ENCODE assay signal across 14 cellular contexts in genomic region chr11:123409886-123410549, GRCh38. TPM values are rescaled to one million over a fixed set of nuclear protein-coding genes. Genes with fewer than 3 reads are reported as not detected.
DNase-seq lines count a peak whose midpoint lies in the region; ATAC-seq, FAIRE-seq and TF ChIP-seq lines count a peak whose summit lies in the region.
"Had no signal": no experiment of that assay in that cellular context is flagged by ENCODE, and none has a peak within 500 bp of the region (broad histone marks: within the 10 kb centered on the region; RNA-seq: fewer than 3 reads in every experiment).

No MANE protein-coding gene starts in this region.

- POLR2A ChIA-PET in GM12878 (lab: Charles Lee), result interaction anchor here (0.6 to 1.7 kb wide), 2 partner anchors 24 to 41 kb away, joined by 3 to 5 read pairs; no protein-coding TSS in a partner anchor

- no peaks in the 10 kb centered on the region for H4K20me1 ChIP-seq in GM12878 (ENCODE audit: control insufficient read depth, insufficient read depth)

- peak overlapping the region; percentile 3 to 81 (median 21) for H3K27ac Mint-ChIP-seq in CD14-positive monocyte
- H3K27ac Mint-ChIP-seq: B cell had no signal

- in situ Hi-C loops in GM12878 (cut with MboI), result loop anchor here (5.0 kb wide), 2 partner anchors 67 to 108 kb away; no protein-coding TSS in a partner anchor

- RAD21 ChIA-PET in GM12878 (lab: Charles Lee; ENCODE audit: unreplicated experiment), result interaction anchor here (1.2 to 6.7 kb wide), 7 partner anchors 15 to 107 kb away, joined by 3 to 212 read pairs (median 60); no protein-coding TSS in a partner anchor

- H3K4me3 ChIP-seq in BE2C (ENCODE audit: low read depth, low read length) (no peak overlapping the region), GM12878 (no peak overlapping the region)

- H3K36me3 ChIP-seq in BE2C, result no peaks in the 10 kb centered on the region
- no peaks in the 10 kb centered on the region for H3K36me3 ChIP-seq in GM12878 (ENCODE audit: control insufficient read depth in 2 of 2, insufficient read depth in 2 of 2, low read length in 1 of 2)

- H3K4me2 ChIP-seq in GM12878 (ENCODE audit: control insufficient read depth, insufficient read depth), result peak overlapping the region; percentile 27

- FAIRE-seq in GM12878 (lab: Jason Lieb, UNC) (no peak), D721Med (lab: Jason Lieb, UNC) (no peak)
- FAIRE-seq: H54 had no signal

- ATAC-seq in GM12878, result no peak

- SMC1A ChIA-PET in GM12878 (lab: Charles Lee; ENCODE audit: uncharacterized antibody, unreplicated experiment), result interaction anchor here (0.7 to 8.1 kb wide), 16 partner anchors 12 to 167 kb away, joined by 3 to 244 read pairs (median 6); partner anchors contain the start of gene GRAMD1B

- peak overlapping the region; percentile 13; the same call in 1 of the 2 replicates for H3K27ac ChIP-seq in GM12878 (ENCODE audit: control insufficient read depth, insufficient read depth)

- TF ChIP-seq CTCF in BE2C (IDR thresholded peaks at IDR 0.05; ENCODE audit: low read depth, low read length) (no peak), CD14-positive monocyte (IDR thresholded peaks at IDR 0.05) (no peak), GM12878 (IDR thresholded peaks at IDR 0.05 in 2 of 3, conservative IDR thresholded peaks at IDR 0.05 in 1 of 3; ENCODE audit: control insufficient read depth in 2 of 3, extremely low read depth in 1 of 3, insufficient read depth in 1 of 3, low read depth in 3 of 3, low read length in 3 of 3) (no peak), D721Med (IDR thresholded peaks at IDR 0.05; ENCODE audit: insufficient read depth, missing control alignments) (no peak)

- no peak for TF ChIP-seq RAD21 in GM12878 (IDR thresholded peaks at IDR 0.05; ENCODE audit: insufficient read depth, low read depth, low read length)

- H3K4me1 ChIP-seq in BE2C (peaks cover 17% of the 10 kb centered on the region), GM12878 (ENCODE audit: control insufficient read depth, insufficient read depth, low read length) (peaks cover 53% of the 10 kb centered on the region)

- peaks cover 5% of the 10 kb centered on the region for H3K79me2 ChIP-seq in GM12878 (ENCODE audit: control insufficient read depth, insufficient read depth, low read length)

- H3K36me3 Mint-ChIP-seq in CD14-positive monocyte, result no peaks in the 10 kb centered on the region

- peak overlapping the region in 1 of 2 donors; percentile 19 for H3K4me3 Mint-ChIP-seq in CD14-positive monocyte
- H3K4me3 Mint-ChIP-seq: B cell had no signal

- H3K9me3 ChIP-seq in BE2C (no peaks in the 10 kb centered on the region), GM12878 (replicated peaks; ENCODE audit: control insufficient read depth, insufficient read depth, low read length) (no peaks in the 10 kb centered on the region)

- WGBS in GM12878 (ENCODE audit: insufficient coverage, insufficient replicate concordance, low lambda C conversion rate, missing lambda C conversion rate), result 80% methylated on average over 8 of the region's 8 CpGs

- no peaks in the 10 kb centered on the region for H3K9me3 Mint-ChIP-seq in CD14-positive monocyte

- peak; percentile 39 for DNase-seq in BE2C
- DNase-seq in CD14-positive monocyte (ENCODE audit: low spot score), result no peak
- DNase-seq in NCI-H69 (lab: John Stamatoyannopoulos, UW), result peak; percentile 63
- DNase-seq in GM12878 (ENCODE audit: low read depth, low spot score), result no peak
- DNase-seq in D721Med (ENCODE audit: insufficient read length, low spot score), result no peak
- DNase-seq in NCI-H2081 treated with DMSO at 0.1 percent for 48 hours (lab: John Stamatoyannopoulos, UW), result no peak
- DNase-seq in activated CD8-positive, alpha-beta memory T cell treated with anti-CD3 and anti-CD28 coated beads, Interleukin-2, amount 50 U/mL, for 4 hours, result no peak
- DNase-seq: ACHN, DMS 273 treated with DMSO at 0.1 percent for 48 hours, NCI-H146, NCI-H2107, RPMI8226 had no signal

- no peak overlapping the region for H2AFZ ChIP-seq in GM12878 (ENCODE audit: control insufficient read depth, low read depth, low read length)

- no TSS peak for BruUV-seq in GM12878 (replicated peaks; lab: Mats Ljungman, UMichigan)

- no peak overlapping the region for H3K9ac ChIP-seq in GM12878 (ENCODE audit: control insufficient read depth, insufficient read depth, low read length)

- CTCF ChIA-PET in GM12878 (lab: Yijun Ruan, JAX), result interaction anchor here (0.7 to 13.8 kb wide), 14 partner anchors 8 to 166 kb away, joined by 3 to 349 read pairs (median 3); no protein-coding TSS in a partner anchor

- no peaks in the 10 kb centered on the region for H3K27me3 ChIP-seq in BE2C
- H3K27me3 ChIP-seq in GM12878 (replicated peaks in 1 of 2; ENCODE audit: control insufficient read depth in 2 of 2, insufficient read depth in 2 of 2, low read length in 1 of 2), result no peaks in the 10 kb centered on the region

- H3K4me1 Mint-ChIP-seq in CD14-positive monocyte, result peaks cover 28% of the 10 kb centered on the region

- no peak for TF ChIP-seq POLR2A in GM12878 (IDR thresholded peaks at IDR 0.05; ENCODE audit: low read depth, low read length)

- intact Hi-C loops in CD14-positive monocyte (cut with micrococcal nuclease) (loop anchor here in 1 of 2 donors (10.0 kb wide), 1 partner anchor 155 kb away; no protein-coding TSS in a partner anchor), GM12878 (cut with micrococcal nuclease; ENCODE audit: unreplicated experiment) (loop anchor here (10.0 kb wide), 1 partner anchor 345 kb away; the partner anchor contains the start of gene HSPA8)

- peaks cover 0 to 2% (median 0%) of the 10 kb centered on the region in 3 donors for H3K27me3 Mint-ChIP-seq in CD14-positive monocyte (ENCODE audit: low read depth in 3 of 3)

- no peak for TF ChIP-seq EP300 in GM12878 (IDR thresholded peaks at IDR 0.05; ENCODE audit: borderline replicate concordance in 1 of 2, control insufficient read depth in 1 of 2, low read depth in 2 of 2, low read length in 2 of 2)

TF ChIP-seq in GM12878, 131 proteins besides CTCF, POLR2A, EP300 and RAD21:
- no peak for TF ChIP-seq TCF7 (IDR thresholded peaks at IDR 0.05; ENCODE audit: borderline replicate concordance)
- TF ChIP-seq SPI1 (IDR thresholded peaks at IDR 0.05; ENCODE audit: borderline replicate concordance, insufficient read depth, low read depth, low read length), result peak; percentile 80
- no peak for TF ChIP-seq BHLHE40 (IDR thresholded peaks at IDR 0.05; ENCODE audit: borderline replicate concordance in 1 of 2, low read depth in 2 of 2, low read length in 1 of 2)
- TF ChIP-seq FOS (IDR thresholded peaks at IDR 0.05; ENCODE audit: borderline replicate concordance, extremely low read depth, insufficient read length), result no peak
- 0 out of 2 replicates have a peak, but pooled peaks have one; percentile 27 for TF ChIP-seq IKZF1 (conservative IDR thresholded peaks at IDR 0.05)
- TF ChIP-seq RELB (IDR thresholded peaks at IDR 0.05; ENCODE audit: low read depth), result peak; percentile 34; the same call in 1 of the 2 replicates
- peak; percentile 56 to 59; a peak in 2 of 4 replicates for TF ChIP-seq IKZF2 (IDR thresholded peaks at IDR 0.05)

RNA-seq across cellular contexts. Expression of gene GRAMD1B, which starts 20.1 kb away (rescaled TPM):
- polyA plus RNA-seq in BE2C (2012; ENCODE audit: insufficient read depth, insufficient read length, low read depth), result 19.7 TPM
- polyA plus RNA-seq in CD14-positive monocyte (1 to 10 TPM; 3.2 to 3.3 TPM), GM12878 (2011; rRNA removed) (25.3 and 32.3 TPM in 2 replicates), GM12878 (2014; fragmentation: Illumina TruSeq; extraction: Trizol) (25.7 and 28.2 TPM in 2 replicates), GM12878 (2014; fragmentation: Nextera tagmentation; extraction: Ambion mirVana) (1 to 10 TPM; 1.9 to 3.5 TPM), GM12878 (2014; rRNA removed) (35.7 and 37.5 TPM in 2 replicates), GM12878 (2016; fragmentation: Nextera tagmentation; extraction: Ambion mirVana) (10 to 100 TPM; 12.6 to 13.3 TPM)
- total RNA-seq in GM12878 (2013; cell fraction: nucleolus; rRNA removed), result 194 and 207 TPM in 2 replicates
- total RNA-seq in GM12878 (2014; rRNA removed) (26.4 and 29.9 TPM in 2 replicates), GM12878 (2014; rRNA removed; fragmentation: Illumina TruSeq; extraction: Trizol) (24.4 and 27.5 TPM in 2 replicates), GM12878 (2021) (49.1 and 52.1 TPM in 2 replicates)
- polyA plus RNA-seq in GM12878 (2011; ENCODE audit: low read depth), result 6.3 TPM
- polyA plus RNA-seq in GM12878 (2011; cell fraction: cytosol; rRNA removed), result 30.8 and 36.7 TPM in 2 replicates
- 84.2 and 87.2 TPM in 2 replicates for polyA plus RNA-seq in GM12878 (2011; cell fraction: nucleus; rRNA removed)
- polyA plus RNA-seq in GM12878 (2012), result 11.4 and 11.5 TPM in 2 replicates
- polyA minus RNA-seq in GM12878 (2011; rRNA and poly(A)+ RNA removed), result 46.2 and 52.8 TPM in 2 replicates
- 19.5 and 22.4 TPM in 2 replicates for polyA minus RNA-seq in GM12878 (2011; cell fraction: cytosol; rRNA and poly(A)+ RNA removed)
- 33.9 and 57.1 TPM in 2 replicates for polyA minus RNA-seq in GM12878 (2011; cell fraction: nucleus; rRNA and poly(A)+ RNA removed)

Comparison
In these comparisons a context has a peak if more than half of its experiments do, and no peak if none do; other contexts are left out.
1. DNase-seq: peak in BE2C (single experiment) and NCI-H69 (single experiment); none in CD14-positive monocyte (single experiment), GM12878 (single experiment), D721Med (single experiment), NCI-H2081 treated with DMSO at 0.1 percent for 48 hours (single experiment) and activated CD8-positive, alpha-beta memory T cell treated with anti-CD3 and anti-CD28 coated beads, Interleukin-2, amount 50 U/mL, for 4 hours (single experiment).